15 cellular contexts compared by ENCODE assay signal in genomic region chr7:54546986-54547314, GRCh38. TPM values are rescaled to one million over a fixed set of nuclear protein-coding genes. Genes with fewer than 3 reads are reported as not detected.
DNase-seq lines count a peak whose midpoint lies in the region; ATAC-seq and TF ChIP-seq lines count a peak whose summit lies in the region.
"Had no signal": no experiment of that assay in that cellular context is flagged by ENCODE, and none has a peak within 500 bp of the region (broad histone marks: within the 10 kb centered on the region; RNA-seq: fewer than 3 reads in every experiment).

No MANE protein-coding gene starts in this region.

- DNase-seq in H9, result no peak
- no peak for DNase-seq in dedifferentiated amniotic fluid mesenchymal stem cell (ENCODE audit: extremely low spot score)
- no peak for DNase-seq in activated CD4-positive, CD25-positive, alpha-beta regulatory T cell treated with anti-CD3 and anti-CD28 coated beads, Interleukin-2, amount 50 U/mL, for 72 hours
- no peak for DNase-seq in NCI-H2107 treated with DMSO at 0.1 percent for 48 hours (lab: John Stamatoyannopoulos, UW; ENCODE audit: unreplicated experiment)
- DNase-seq: activated naive CD4-positive, alpha-beta T cell treated with anti-CD3 and anti-CD28 coated beads for 36 hours; CD4-positive, CD25-positive, alpha-beta regulatory T cell; esophagus squamous epithelium; GDM1; HCEC 1CT; NCI-H1105 treated with DMSO at 0.1 percent for 48 hours had no signal

- no peak overlapping the region for H3K56ac ChIP-seq in H9 (ENCODE audit: insufficient read length, low read depth, low read length)

- H2BK12ac ChIP-seq in H9 (ENCODE audit: insufficient read length, low read depth, low read length), result no peak overlapping the region

- H3K27ac ChIP-seq in H9 (ENCODE audit: insufficient read length, low read depth, low read length), result no peak overlapping the region
- no peak overlapping the region for H3K27ac ChIP-seq in VCaP
- no peak overlapping the region for H3K27ac ChIP-seq in iPS-18a (ENCODE audit: low read length)
- H3K27ac ChIP-seq: esophagus squamous epithelium had no signal

- H3K27ac Mint-ChIP-seq in H9, result no peak overlapping the region
- H3K27ac Mint-ChIP-seq: activated naive CD4-positive, alpha-beta T cell treated with anti-CD3 and anti-CD28 coated beads for 36 hours; CD4-positive, CD25-positive, alpha-beta regulatory T cell had no signal

- H4K91ac ChIP-seq in H9 (ENCODE audit: insufficient read length, low read depth, low read length), result no peak overlapping the region

- no peak overlapping the region for H2AFZ ChIP-seq in H9 (ENCODE audit: low read length)

- H3K23me2 ChIP-seq in H9 (ENCODE audit: insufficient read length, low read depth, low read length, poor library complexity, severe bottlenecking), result peaks cover 17% of the 10 kb centered on the region

- peaks cover 20% of the 10 kb centered on the region; the same call in 1 of the 2 replicates for H3K27me3 ChIP-seq in H9 (ENCODE audit: insufficient read depth, low read length)
- peaks cover 54% of the 10 kb centered on the region for H3K27me3 ChIP-seq in iPS-18a (ENCODE audit: control insufficient read depth, insufficient read depth, low read length)
- peaks cover 66% of the 10 kb centered on the region for H3K27me3 ChIP-seq in skeletal muscle satellite cell (ENCODE audit: control insufficient read depth, insufficient read depth, low read length)

- H3K9me3 Mint-ChIP-seq in H9, result peaks cover 2 to 3% of the 10 kb centered on the region in 2 experiments; a peak in 2 of 5 replicates

- H4K5ac ChIP-seq in H9 (ENCODE audit: insufficient read length, low read depth, low read length), result no peak overlapping the region

- H3K4me3 ChIP-seq in iPS-18a (ENCODE audit: low read length), result peak overlapping the region; percentile 81
- peak overlapping the region; percentile 49 for H3K4me3 ChIP-seq in skeletal muscle satellite cell (ENCODE audit: low read length)

- peaks cover 53% of the 10 kb centered on the region for H3K27me3 Mint-ChIP-seq in H9 (ENCODE audit: low read depth)

- H3K79me1 ChIP-seq in H9 (ENCODE audit: insufficient read depth, low read depth, low read length, poor library complexity, severe bottlenecking), result no peaks in the 10 kb centered on the region

- no peaks in the 10 kb centered on the region for H4K20me1 ChIP-seq in H9 (ENCODE audit: control insufficient read depth, insufficient read depth, insufficient read length)

- H3K79me2 ChIP-seq in H9 (ENCODE audit: insufficient read depth, low read length), result no peaks in the 10 kb centered on the region

- no peak overlapping the region for H4K8ac ChIP-seq in H9 (replicated peaks; ENCODE audit: insufficient read length, low read depth, low read length)

- no peak overlapping the region for H3K18ac ChIP-seq in H9 (ENCODE audit: insufficient read length, low read depth, low read length)

- H3K36me3 Mint-ChIP-seq in H9 (ENCODE audit: insufficient read depth in 1 of 3, low read depth in 3 of 3), result peaks cover 0 to 2% (median 0%) of the 10 kb centered on the region in 3 experiments; a peak in 2 of 7 replicates
- H3K36me3 Mint-ChIP-seq: CD4-positive, CD25-positive, alpha-beta regulatory T cell had no signal

- H2BK120ac ChIP-seq in H9 (ENCODE audit: low read depth, low read length, poor library complexity, severe bottlenecking), result no peak overlapping the region

- H3K4me2 ChIP-seq in H9 (ENCODE audit: insufficient read depth, insufficient read length, low read length) (peak overlapping the region; percentile 88), skeletal muscle satellite cell (ENCODE audit: low read length) (peak overlapping the region; percentile 70)

- H3K4ac ChIP-seq in H9 (ENCODE audit: low read depth, low read length), result no peak overlapping the region

- H3T11ph ChIP-seq in H9 (ENCODE audit: low read length), result no peak overlapping the region

- H3K36me3 ChIP-seq in iPS-18a (ENCODE audit: control insufficient read depth, low read depth, low read length) (no peaks in the 10 kb centered on the region), skeletal muscle satellite cell (ENCODE audit: insufficient read depth, low read length) (no peaks in the 10 kb centered on the region)
- H3K36me3 ChIP-seq: esophagus squamous epithelium had no signal

- TF ChIP-seq CTCF in H9 (conservative IDR thresholded peaks at IDR 0.05) (no peak; the same call in 2 of the 3 replicates), VCaP (conservative IDR thresholded peaks at IDR 0.05) (peak; percentile 10; the same call in 1 of the 2 replicates)

- no peak overlapping the region for H3K23ac ChIP-seq in H9 (ENCODE audit: insufficient read length, low read depth, low read length)

- WGBS in H9 (ENCODE audit: extremely low coverage, insufficient read length, low lambda C conversion rate), result no CpG with 5 or more reads among the region's 15 CpGs

- H3K9ac ChIP-seq in H9 (ENCODE audit: extremely low read depth, insufficient read length, low read length) (no peak overlapping the region), iPS-18a (ENCODE audit: low read length) (peak overlapping the region; percentile 28), skeletal muscle satellite cell (ENCODE audit: low read depth, low read length) (no peak overlapping the region)

- no peak overlapping the region for H2BK15ac ChIP-seq in H9 (ENCODE audit: low read depth, low read length)

- peaks cover 18 to 19% of the 10 kb centered on the region in 2 experiments for H3K4me1 Mint-ChIP-seq in H9
- H3K4me1 Mint-ChIP-seq: CD4-positive, CD25-positive, alpha-beta regulatory T cell; central memory CD8-positive, alpha-beta T cell had no signal

- H2AK5ac ChIP-seq in H9 (ENCODE audit: insufficient read length, low read length), result no peak overlapping the region

- ATAC-seq in HG02588 (IDR thresholded peaks at IDR 0.05; ENCODE audit: unreplicated experiment), result no peak

- H3K4me3 Mint-ChIP-seq in H9, result peak overlapping the region; percentile 66 to 81
- H3K4me3 Mint-ChIP-seq: activated naive CD4-positive, alpha-beta T cell treated with anti-CD3 and anti-CD28 coated beads for 36 hours; CD4-positive, CD25-positive, alpha-beta regulatory T cell; central memory CD8-positive, alpha-beta T cell had no signal

- H3K9me3 ChIP-seq in H9 (ENCODE audit: control insufficient read depth, low read depth, low read length) (no peaks in the 10 kb centered on the region), iPS-18a (ENCODE audit: control insufficient read depth, low read depth, low read length) (no peaks in the 10 kb centered on the region), skeletal muscle satellite cell (replicated peaks; ENCODE audit: low read length) (no peaks in the 10 kb centered on the region)
- H3K9me3 ChIP-seq: esophagus squamous epithelium had no signal

- H3K4me1 ChIP-seq in H9 (ENCODE audit: insufficient read depth, low read length), result no peaks in the 10 kb centered on the region
- peaks cover 8% of the 10 kb centered on the region for H3K4me1 ChIP-seq in iPS-18a (ENCODE audit: control insufficient read depth, low read depth, low read length)
- H3K4me1 ChIP-seq in skeletal muscle satellite cell (ENCODE audit: control insufficient read depth, insufficient read depth, low read length), result no peaks in the 10 kb centered on the region

- H2BK5ac ChIP-seq in H9 (ENCODE audit: insufficient read length, low read length), result no peak overlapping the region

- no peak overlapping the region for H3K14ac ChIP-seq in H9 (ENCODE audit: insufficient read depth, low read length)

- no peak overlapping the region for H2BK20ac ChIP-seq in H9 (ENCODE audit: low read depth, low read length, poor library complexity, severe bottlenecking)

RNA-seq across cellular contexts. Expression of gene VSTM2A, which starts 4.8 kb away (rescaled TPM):
- total RNA-seq in H9 (2021), result 0.11 and 0.22 TPM in 2 replicates
- total RNA-seq in skeletal muscle satellite cell (2012; rRNA removed), result not detected in 2 replicates
- total RNA-seq: activated naive CD4-positive, alpha-beta T cell treated with anti-CD3 and anti-CD28 coated beads for 36 hours; CD4-positive, CD25-positive, alpha-beta regulatory T cell; esophagus squamous epithelium had no signal
